Comparison of ENCODE assay signal across 1 cellular context in the genomic region with DNA sequence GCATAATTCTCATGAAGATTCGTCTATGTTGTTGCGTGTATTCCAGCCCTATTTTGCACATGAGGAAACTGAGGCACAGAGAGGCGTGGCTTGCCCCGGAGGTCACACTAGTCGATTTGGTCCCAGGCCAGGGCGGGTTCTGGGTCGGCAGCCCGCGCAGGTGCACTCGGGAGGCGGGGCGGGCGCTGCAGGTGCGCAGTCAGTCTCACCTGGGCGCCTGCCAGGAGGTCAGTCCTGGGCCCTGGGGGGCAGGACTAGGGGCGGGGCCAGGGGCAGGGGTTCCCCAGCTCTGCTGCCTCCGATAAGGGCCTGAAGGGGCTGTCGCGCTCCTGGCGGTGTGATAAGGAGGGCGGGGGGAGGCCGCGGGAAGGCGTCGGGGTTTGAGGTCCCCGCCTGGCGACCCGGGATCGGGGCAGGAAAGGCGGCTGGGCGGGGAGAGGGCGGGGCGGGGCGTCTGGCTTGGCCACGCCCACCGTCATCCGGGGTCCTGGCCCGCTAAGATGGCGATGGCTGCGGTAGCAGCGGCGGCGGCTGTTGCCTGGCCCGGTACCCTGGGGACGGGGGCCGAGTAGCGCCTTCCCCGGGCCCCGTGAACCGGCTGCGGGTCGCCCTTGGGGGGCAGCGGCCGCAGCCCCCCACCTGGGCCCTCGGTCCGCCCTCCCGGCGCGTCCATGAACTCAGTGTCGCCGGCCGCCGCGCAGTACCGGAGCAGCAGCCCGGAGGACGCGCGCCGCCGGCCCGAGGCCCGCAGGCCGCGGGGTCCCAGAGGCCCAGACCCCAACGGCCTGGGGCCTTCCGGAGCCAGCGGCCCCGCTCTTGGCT.
A peak's percentile ranks its signal among the peaks of the same experiment; 100 is the strongest.
TF ChIP-seq lines count a peak whose summit lies in the region.

A gene (plus strand): TSS at position 485 of the 822 bp plus-strand sequence. CDS start 187 bp downstream, at position 672.

TF ChIP-seq in WTC11, 78 proteins besides CTCF, POLR2A, EP300 and RAD21 (continued from another document):
- TF ChIP-seq, protein P1, sequence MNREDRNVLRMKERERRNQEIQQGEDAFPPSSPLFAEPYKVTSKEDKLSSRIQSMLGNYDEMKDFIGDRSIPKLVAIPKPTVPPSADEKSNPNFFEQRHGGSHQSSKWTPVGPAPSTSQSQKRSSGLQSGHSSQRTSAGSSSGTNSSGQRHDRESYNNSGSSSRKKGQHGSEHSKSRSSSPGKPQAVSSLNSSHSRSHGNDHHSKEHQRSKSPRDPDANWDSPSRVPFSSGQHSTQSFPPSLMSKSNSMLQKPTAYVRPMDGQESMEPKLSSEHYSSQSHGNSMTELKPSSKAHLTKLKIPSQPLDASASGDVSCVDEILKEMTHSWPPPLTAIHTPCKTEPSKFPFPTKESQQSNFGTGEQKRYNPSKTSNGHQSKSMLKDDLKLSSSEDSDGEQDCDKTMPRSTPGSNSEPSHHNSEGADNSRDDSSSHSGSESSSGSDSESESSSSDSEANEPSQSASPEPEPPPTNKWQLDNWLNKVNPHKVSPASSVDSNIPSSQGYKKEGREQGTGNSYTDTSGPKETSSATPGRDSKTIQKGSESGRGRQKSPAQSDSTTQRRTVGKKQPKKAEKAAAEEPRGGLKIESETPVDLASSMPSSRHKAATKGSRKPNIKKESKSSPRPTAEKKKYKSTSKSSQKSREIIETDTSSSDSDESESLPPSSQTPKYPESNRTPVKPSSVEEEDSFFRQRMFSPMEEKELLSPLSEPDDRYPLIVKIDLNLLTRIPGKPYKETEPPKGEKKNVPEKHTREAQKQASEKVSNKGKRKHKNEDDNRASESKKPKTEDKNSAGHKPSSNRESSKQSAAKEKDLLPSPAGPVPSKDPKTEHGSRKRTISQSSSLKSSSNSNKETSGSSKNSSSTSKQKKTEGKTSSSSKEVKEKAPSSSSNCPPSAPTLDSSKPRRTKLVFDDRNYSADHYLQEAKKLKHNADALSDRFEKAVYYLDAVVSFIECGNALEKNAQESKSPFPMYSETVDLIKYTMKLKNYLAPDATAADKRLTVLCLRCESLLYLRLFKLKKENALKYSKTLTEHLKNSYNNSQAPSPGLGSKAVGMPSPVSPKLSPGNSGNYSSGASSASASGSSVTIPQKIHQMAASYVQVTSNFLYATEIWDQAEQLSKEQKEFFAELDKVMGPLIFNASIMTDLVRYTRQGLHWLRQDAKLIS (CRISPR knock-in tag; IDR thresholded peaks at IDR 0.05; ENCODE audit: borderline replicate concordance): no peak
- no peak for TF ChIP-seq FOXJ3 (CRISPR knock-in tag; IDR thresholded peaks at IDR 0.05; ENCODE audit: borderline replicate concordance)
- TF ChIP-seq, protein P2, sequence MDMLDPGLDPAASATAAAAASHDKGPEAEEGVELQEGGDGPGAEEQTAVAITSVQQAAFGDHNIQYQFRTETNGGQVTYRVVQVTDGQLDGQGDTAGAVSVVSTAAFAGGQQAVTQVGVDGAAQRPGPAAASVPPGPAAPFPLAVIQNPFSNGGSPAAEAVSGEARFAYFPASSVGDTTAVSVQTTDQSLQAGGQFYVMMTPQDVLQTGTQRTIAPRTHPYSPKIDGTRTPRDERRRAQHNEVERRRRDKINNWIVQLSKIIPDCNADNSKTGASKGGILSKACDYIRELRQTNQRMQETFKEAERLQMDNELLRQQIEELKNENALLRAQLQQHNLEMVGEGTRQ (CRISPR knock-in tag; IDR thresholded peaks at IDR 0.05): no peak
- no peak for TF ChIP-seq ESRRA (CRISPR knock-in tag; IDR thresholded peaks at IDR 0.05; ENCODE audit: borderline replicate concordance)
- TF ChIP-seq, protein P3, sequence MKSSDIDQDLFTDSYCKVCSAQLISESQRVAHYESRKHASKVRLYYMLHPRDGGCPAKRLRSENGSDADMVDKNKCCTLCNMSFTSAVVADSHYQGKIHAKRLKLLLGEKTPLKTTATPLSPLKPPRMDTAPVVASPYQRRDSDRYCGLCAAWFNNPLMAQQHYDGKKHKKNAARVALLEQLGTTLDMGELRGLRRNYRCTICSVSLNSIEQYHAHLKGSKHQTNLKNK (CRISPR knock-in tag; IDR thresholded peaks at IDR 0.05): no peak
- TF ChIP-seq, protein P4, sequence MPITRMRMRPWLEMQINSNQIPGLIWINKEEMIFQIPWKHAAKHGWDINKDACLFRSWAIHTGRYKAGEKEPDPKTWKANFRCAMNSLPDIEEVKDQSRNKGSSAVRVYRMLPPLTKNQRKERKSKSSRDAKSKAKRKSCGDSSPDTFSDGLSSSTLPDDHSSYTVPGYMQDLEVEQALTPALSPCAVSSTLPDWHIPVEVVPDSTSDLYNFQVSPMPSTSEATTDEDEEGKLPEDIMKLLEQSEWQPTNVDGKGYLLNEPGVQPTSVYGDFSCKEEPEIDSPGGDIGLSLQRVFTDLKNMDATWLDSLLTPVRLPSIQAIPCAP (CRISPR knock-in tag; IDR thresholded peaks at IDR 0.05): no peak
- no peak for TF ChIP-seq ZBTB21 (CRISPR knock-in tag; IDR thresholded peaks at IDR 0.05; ENCODE audit: borderline replicate concordance)
- no peak for TF ChIP-seq NR2C2 (CRISPR knock-in tag; IDR thresholded peaks at IDR 0.05)
- TF ChIP-seq, protein P5, sequence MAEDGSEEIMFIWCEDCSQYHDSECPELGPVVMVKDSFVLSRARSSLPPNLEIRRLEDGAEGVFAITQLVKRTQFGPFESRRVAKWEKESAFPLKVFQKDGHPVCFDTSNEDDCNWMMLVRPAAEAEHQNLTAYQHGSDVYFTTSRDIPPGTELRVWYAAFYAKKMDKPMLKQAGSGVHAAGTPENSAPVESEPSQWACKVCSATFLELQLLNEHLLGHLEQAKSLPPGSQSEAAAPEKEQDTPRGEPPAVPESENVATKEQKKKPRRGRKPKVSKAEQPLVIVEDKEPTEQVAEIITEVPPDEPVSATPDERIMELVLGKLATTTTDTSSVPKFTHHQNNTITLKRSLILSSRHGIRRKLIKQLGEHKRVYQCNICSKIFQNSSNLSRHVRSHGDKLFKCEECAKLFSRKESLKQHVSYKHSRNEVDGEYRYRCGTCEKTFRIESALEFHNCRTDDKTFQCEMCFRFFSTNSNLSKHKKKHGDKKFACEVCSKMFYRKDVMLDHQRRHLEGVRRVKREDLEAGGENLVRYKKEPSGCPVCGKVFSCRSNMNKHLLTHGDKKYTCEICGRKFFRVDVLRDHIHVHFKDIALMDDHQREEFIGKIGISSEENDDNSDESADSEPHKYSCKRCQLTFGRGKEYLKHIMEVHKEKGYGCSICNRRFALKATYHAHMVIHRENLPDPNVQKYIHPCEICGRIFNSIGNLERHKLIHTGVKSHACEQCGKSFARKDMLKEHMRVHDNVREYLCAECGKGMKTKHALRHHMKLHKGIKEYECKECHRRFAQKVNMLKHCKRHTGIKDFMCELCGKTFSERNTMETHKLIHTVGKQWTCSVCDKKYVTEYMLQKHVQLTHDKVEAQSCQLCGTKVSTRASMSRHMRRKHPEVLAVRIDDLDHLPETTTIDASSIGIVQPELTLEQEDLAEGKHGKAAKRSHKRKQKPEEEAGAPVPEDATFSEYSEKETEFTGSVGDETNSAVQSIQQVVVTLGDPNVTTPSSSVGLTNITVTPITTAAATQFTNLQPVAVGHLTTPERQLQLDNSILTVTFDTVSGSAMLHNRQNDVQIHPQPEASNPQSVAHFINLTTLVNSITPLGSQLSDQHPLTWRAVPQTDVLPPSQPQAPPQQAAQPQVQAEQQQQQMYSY (CRISPR knock-in tag; IDR thresholded peaks at IDR 0.05): no peak
- peak; percentile 97 for TF ChIP-seq ZNF423 (CRISPR knock-in tag; IDR thresholded peaks at IDR 0.05)
- TF ChIP-seq PRRX2 (CRISPR knock-in tag; IDR thresholded peaks at IDR 0.05): no peak
- TF ChIP-seq FOXP1 (CRISPR knock-in tag; IDR thresholded peaks at IDR 0.05; ENCODE audit: borderline replicate concordance): peak; percentile 71; the same call in 1 of the 2 replicates
- TF ChIP-seq NFATC4 (CRISPR knock-in tag; IDR thresholded peaks at IDR 0.05): no peak
- TF ChIP-seq, protein P6, sequence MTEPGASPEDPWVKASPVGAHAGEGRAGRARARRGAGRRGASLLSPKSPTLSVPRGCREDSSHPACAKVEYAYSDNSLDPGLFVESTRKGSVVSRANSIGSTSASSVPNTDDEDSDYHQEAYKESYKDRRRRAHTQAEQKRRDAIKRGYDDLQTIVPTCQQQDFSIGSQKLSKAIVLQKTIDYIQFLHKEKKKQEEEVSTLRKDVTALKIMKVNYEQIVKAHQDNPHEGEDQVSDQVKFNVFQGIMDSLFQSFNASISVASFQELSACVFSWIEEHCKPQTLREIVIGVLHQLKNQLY (CRISPR knock-in tag; IDR thresholded peaks at IDR 0.05): no peak
- TF ChIP-seq, protein P7, sequence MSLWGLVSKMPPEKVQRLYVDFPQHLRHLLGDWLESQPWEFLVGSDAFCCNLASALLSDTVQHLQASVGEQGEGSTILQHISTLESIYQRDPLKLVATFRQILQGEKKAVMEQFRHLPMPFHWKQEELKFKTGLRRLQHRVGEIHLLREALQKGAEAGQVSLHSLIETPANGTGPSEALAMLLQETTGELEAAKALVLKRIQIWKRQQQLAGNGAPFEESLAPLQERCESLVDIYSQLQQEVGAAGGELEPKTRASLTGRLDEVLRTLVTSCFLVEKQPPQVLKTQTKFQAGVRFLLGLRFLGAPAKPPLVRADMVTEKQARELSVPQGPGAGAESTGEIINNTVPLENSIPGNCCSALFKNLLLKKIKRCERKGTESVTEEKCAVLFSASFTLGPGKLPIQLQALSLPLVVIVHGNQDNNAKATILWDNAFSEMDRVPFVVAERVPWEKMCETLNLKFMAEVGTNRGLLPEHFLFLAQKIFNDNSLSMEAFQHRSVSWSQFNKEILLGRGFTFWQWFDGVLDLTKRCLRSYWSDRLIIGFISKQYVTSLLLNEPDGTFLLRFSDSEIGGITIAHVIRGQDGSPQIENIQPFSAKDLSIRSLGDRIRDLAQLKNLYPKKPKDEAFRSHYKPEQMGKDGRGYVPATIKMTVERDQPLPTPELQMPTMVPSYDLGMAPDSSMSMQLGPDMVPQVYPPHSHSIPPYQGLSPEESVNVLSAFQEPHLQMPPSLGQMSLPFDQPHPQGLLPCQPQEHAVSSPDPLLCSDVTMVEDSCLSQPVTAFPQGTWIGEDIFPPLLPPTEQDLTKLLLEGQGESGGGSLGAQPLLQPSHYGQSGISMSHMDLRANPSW (CRISPR knock-in tag; conservative IDR thresholded peaks at IDR 0.05; ENCODE audit: low read depth): no peak
- 0 out of 2 replicates have a peak, but pooled peaks have one; percentile 21 for TF ChIP-seq CREM (CRISPR knock-in tag; IDR thresholded peaks at IDR 0.05)
TF ChIP-seq in WTC11: peak in this region for 9.
